8 cellular contexts compared by ENCODE assay signal in genomic region chr21:10415859-10416258, GRCh38.
DNase-seq lines count a peak whose midpoint lies in the region; ATAC-seq and TF ChIP-seq lines count a peak whose summit lies in the region.
"Not testable (repeated sequence)": the region's sequence is repeated elsewhere in the genome, so short reads cannot be mapped to it uniquely, and the experiment has no call there.

No MANE protein-coding gene starts in this region.

- 44 to 51% (median 47%) methylated on average over 6 of the region's 6 CpGs for WGBS in heart left ventricle, 4 donors

- not testable (repeated sequence) for H3K4me3 ChIP-seq in heart left ventricle, mucosa of descending colon, vagina

- TF ChIP-seq POLR2A in heart left ventricle (IDR thresholded peaks at IDR 0.05); vagina (IDR thresholded peaks at IDR 0.05): not testable (repeated sequence)

- H3K36me3 ChIP-seq in heart left ventricle; mucosa of descending colon (ENCODE audit: low read depth); vagina: not testable (repeated sequence)

- H3K27me3 ChIP-seq in heart left ventricle, vagina: not testable (repeated sequence)

- H3K9me3 ChIP-seq in heart left ventricle (peaks cover 0 to 69% (median 10%) of the 10 kb centered on the region in 12 donors), mucosa of descending colon (peaks cover 85% of the 10 kb centered on the region)
- not testable (repeated sequence) for H3K9me3 ChIP-seq in vagina

- intact Hi-C loops in heart left ventricle (cut with DNase I); mucosa of descending colon (cut with DNase I, micrococcal nuclease); posterior vena cava (cut with DNase I); vagina (cut with DNase I): not testable (repeated sequence)

- not testable (repeated sequence) for TF ChIP-seq CTCF in heart left ventricle (IDR thresholded peaks at IDR 0.05); mucosa of descending colon (IDR thresholded peaks at IDR 0.05); vagina (IDR thresholded peaks at IDR 0.05)

- peak; percentile 10 for DNase-seq in EL
- DNase-seq in SK-N-DZ (ENCODE audit: low spot score): peak; percentile 32
- peak; percentile 54 for DNase-seq in ecto neural progenitor cell (ENCODE audit: low spot score)
- DNase-seq in heart left ventricle, mucosa of descending colon: not testable (repeated sequence)
- peak; percentile 30 for DNase-seq in kidney tubule cell (ENCODE audit: low spot score)
- peak; percentile 88 for DNase-seq in posterior vena cava (ENCODE audit: low spot score)
- peak; percentile 98 to 99 for DNase-seq in vagina (ENCODE audit: extremely low spot score in 2 of 2)

- H3K27ac ChIP-seq in heart left ventricle, vagina: not testable (repeated sequence)

- ATAC-seq in heart left ventricle: peak; percentile 21 to 37 (median 29)
- ATAC-seq in mucosa of descending colon: peak; percentile 26

- H3K4me1 ChIP-seq in heart left ventricle; mucosa of descending colon (ENCODE audit: low read depth); vagina: not testable (repeated sequence)
